8 cellular contexts compared by ENCODE assay signal in the genomic region with DNA sequence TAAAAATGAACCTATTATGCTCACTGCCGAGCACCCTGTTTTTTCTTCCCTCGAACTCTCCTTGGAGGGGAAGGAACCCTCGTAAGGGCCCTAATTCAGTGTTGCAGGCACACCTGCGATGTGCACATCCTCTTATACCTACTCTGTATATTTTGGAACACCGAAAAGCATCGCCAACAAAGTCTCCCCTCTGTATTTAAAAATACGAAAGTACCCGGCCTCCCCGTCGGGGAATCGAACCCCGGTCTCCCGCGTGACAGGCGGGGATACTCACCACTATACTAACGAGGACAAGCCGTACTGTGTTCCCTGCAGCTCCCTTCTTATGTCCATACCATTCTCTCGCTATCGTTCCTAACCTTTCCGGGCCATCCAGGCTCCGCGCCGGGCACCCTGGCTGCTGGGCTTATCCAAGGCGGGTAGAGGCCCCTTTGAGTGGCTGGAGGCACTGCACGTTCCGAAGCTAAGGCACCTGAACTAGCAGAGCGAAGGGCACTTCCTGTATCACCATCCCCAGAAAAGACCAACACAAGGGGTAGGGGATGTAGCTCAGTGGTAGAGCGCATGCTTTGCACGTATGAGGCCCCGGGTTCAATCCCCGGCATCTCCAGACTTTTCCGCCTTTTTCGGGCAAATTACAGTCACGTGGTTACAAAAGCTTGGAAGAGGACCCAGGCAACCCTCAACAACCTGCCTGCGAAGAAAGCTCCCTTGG. TPM values are rescaled to one million over a fixed set of nuclear protein-coding genes. Genes with fewer than 3 reads are reported as not detected.
DNase-seq lines count a peak whose midpoint lies in the region; ATAC-seq and TF ChIP-seq lines count a peak whose summit lies in the region.

No MANE protein-coding gene starts in this region.

- no peaks in the 10 kb centered on the region for H3K9me3 ChIP-seq in right lobe of liver

- 0% methylated on average over 35 of the region's 35 CpGs for WGBS in right lobe of liver (ENCODE audit: insufficient coverage, low coverage, low lambda C conversion rate, missing lambda C conversion rate)

- peak; percentile 27 for TF ChIP-seq POLR2A in right lobe of liver (IDR thresholded peaks at IDR 0.05)

- no peaks in the 10 kb centered on the region for H3K27me3 ChIP-seq in right lobe of liver

- TF ChIP-seq CTCF in choroid plexus epithelial cell (conservative IDR thresholded peaks at IDR 0.05; ENCODE audit: low read depth, low read length) (no peak), right lobe of liver (IDR thresholded peaks at IDR 0.05) (peak in 1 of 4 donors; percentile 0)

- peak; percentile 82 for DNase-seq in T-helper 9 cell
- peak; percentile 95 for DNase-seq in choroid plexus epithelial cell (ENCODE audit: low read depth)
- peak; percentile 77 to 88 (median 81) for DNase-seq in right lobe of liver
- peak; percentile 81 to 88 (median 87) for DNase-seq in stimulated activated CD4-positive, alpha-beta T cell treated with anti-CD3 and anti-CD28 coated beads, TNF-alpha, amount 100 ng/mL, for 24 hours (ENCODE audit: low read depth in 3 of 3)
- DNase-seq in GF-D8 (lab: John Stamatoyannopoulos, UW), result no peak
- DNase-seq in NOMO-1 treated with dmso at 0.1 percent for 144 hours (lab: John Stamatoyannopoulos, UW; ENCODE audit: unreplicated experiment), result no peak

- peak overlapping the region; percentile 89 to 93 (median 92) for H3K27ac ChIP-seq in right lobe of liver

- H3K4me1 ChIP-seq in right lobe of liver, result peaks cover 0 to 25% (median 6%) of the 10 kb centered on the region in 4 donors

- intact Hi-C loops in right lobe of liver (cut with DNase I), result no loop called here

- H3K4me3 ChIP-seq in choroid plexus epithelial cell (ENCODE audit: low read depth, low read length) (peak overlapping the region; percentile 62), right lobe of liver (peak overlapping the region; percentile 26 to 43 (median 39))

- no peaks in the 10 kb centered on the region for H3K36me3 ChIP-seq in right lobe of liver

- ATAC-seq in GM18873 (IDR thresholded peaks at IDR 0.05; ENCODE audit: low FRiP score, unreplicated experiment) (peak; percentile 54), HG03108 (IDR thresholded peaks at IDR 0.05; ENCODE audit: unreplicated experiment) (peak; percentile 47), right lobe of liver (peak; percentile 69 to 82 (median 78))

RNA-seq across cellular contexts. Expression of a gene that starts 25.1 kb away (rescaled TPM):
- 1,000 to 10,000 TPM in 1 of 6 experiments, 100 to 1,000 TPM in 5; 390 to 1,023 (median 604) TPM for total RNA-seq in right lobe of liver

RNA-seq across cellular contexts. Expression of a gene that starts 49.3 kb away (rescaled TPM):
- total RNA-seq in right lobe of liver, result 1 to 10 TPM; 5.2 to 8.7 (median 7.1) TPM

RNA-seq across cellular contexts. Expression of a gene that starts 53.9 kb away (rescaled TPM):
- total RNA-seq in right lobe of liver, result 10 to 100 TPM in 2 of 6 experiments, 1 to 10 TPM in 4; 4.7 to 11.4 (median 6.7) TPM

Comparison
In these comparisons a context has a peak if more than half of its experiments do, and no peak if none do; other contexts are left out.
1. DNase-seq: peak in T-helper 9 cell (single experiment), choroid plexus epithelial cell (single experiment), right lobe of liver (3 of 3) and stimulated activated CD4-positive, alpha-beta T cell treated with anti-CD3 and anti-CD28 coated beads, TNF-alpha, amount 100 ng/mL, for 24 hours (3 of 3); none in GF-D8 (single experiment) and NOMO-1 treated with dmso at 0.1 percent for 144 hours (single experiment).
2. Peak in every context shown above with its lines, with median percentiles within 50 percentile points of each other: ATAC-seq.